22 cellular contexts compared by ENCODE assay signal in the genomic region with DNA sequence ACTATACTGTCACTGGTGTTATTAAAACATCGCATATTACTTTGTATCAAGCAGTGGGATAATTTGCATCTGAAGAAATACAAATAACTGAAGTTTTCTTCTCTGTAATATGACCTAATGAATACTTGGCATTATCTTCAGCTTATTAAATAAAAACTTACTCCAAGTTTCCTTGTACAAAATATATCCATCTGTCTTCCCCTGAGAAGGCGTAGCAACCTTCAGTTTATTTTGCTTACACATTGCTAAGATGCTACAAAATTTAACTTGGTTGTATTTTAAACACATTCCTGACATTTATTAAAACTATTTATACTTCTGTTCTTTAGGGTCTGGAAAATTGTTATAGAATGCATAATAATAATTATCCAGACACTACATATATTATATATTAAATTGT.
"Had no signal": no experiment of that assay in that cellular context is flagged by ENCODE, and none has a peak within 500 bp of the region (broad histone marks: within the 10 kb centered on the region; RNA-seq: fewer than 3 reads in every experiment).

No MANE protein-coding gene starts in this region.

- DNase-seq: activated CD4-positive, alpha-beta T cell treated with anti-CD3 and anti-CD28 coated beads for 48 hours; activated CD8-positive, alpha-beta memory T cell treated with anti-CD3 and anti-CD28 coated beads, Interleukin-2, amount 10 ng/mL, durations not matched to agents 7 days and 5 days; activated CD8-positive, alpha-beta T cell treated with anti-CD3 and anti-CD28 coated beads for 36 hours; activated gamma-delta T cell; activated T-cell treated with anti-CD3 and anti-CD28 coated beads for 4 hours; aorta; caudate nucleus; effector memory CD8-positive, alpha-beta T cell; esophagus squamous epithelium; foreskin fibroblast; kidney; lower lobe of right lung; naive thymus-derived CD8-positive, alpha-beta T cell; right lobe of liver; stimulated activated CD4-positive, alpha-beta T cell treated with anti-CD3 and anti-CD28 coated beads, Interleukin-2, amount 100 ng/mL, for 48 hours; stimulated activated CD8-positive, alpha-beta memory T cell treated with anti-CD3 and anti-CD28 coated beads, Interleukin-4, amount 100 ng/mL, for 48 hours; stimulated activated naive B cell treated with anti-CD40 and anti-IgM and Interleukin-4, amounts not matched to agents 10 μg/mL and 1 μg/mL and 100 μg/mL, for 72 hours; testis; upper lobe of left lung had no signal

- H3K27me3 Mint-ChIP-seq: activated CD8-positive, alpha-beta memory T cell treated with anti-CD3 and anti-CD28 coated beads, Interleukin-2, amount 10 ng/mL, durations not matched to agents 7 days and 5 days; activated CD8-positive, alpha-beta T cell treated with anti-CD3 and anti-CD28 coated beads for 36 hours; activated naive CD4-positive, alpha-beta T cell treated with anti-CD3 and anti-CD28 coated beads, Interleukin-2, amount 50 U/mL, for 24 hours; brain; stimulated activated naive B cell treated with anti-CD40 and anti-IgM and Interleukin-4, amounts not matched to agents 10 μg/mL and 1 μg/mL and 100 μg/mL, for 72 hours had no signal

- H3K9ac ChIP-seq: parathyroid adenoma had no signal

- H3K27ac ChIP-seq: lower lobe of right lung, parathyroid adenoma, right lobe of liver, testis, upper lobe of left lung had no signal

- H3K9me3 ChIP-seq: esophagus squamous epithelium, lower lobe of right lung, right lobe of liver, testis, upper lobe of left lung had no signal

- H3K4me3 Mint-ChIP-seq: activated CD8-positive, alpha-beta memory T cell treated with anti-CD3 and anti-CD28 coated beads, Interleukin-2, amount 10 ng/mL, durations not matched to agents 7 days and 5 days; activated CD8-positive, alpha-beta T cell treated with anti-CD3 and anti-CD28 coated beads for 36 hours; activated naive CD4-positive, alpha-beta T cell treated with anti-CD3 and anti-CD28 coated beads, Interleukin-2, amount 50 U/mL, for 24 hours; effector memory CD8-positive, alpha-beta T cell; naive thymus-derived CD8-positive, alpha-beta T cell; stimulated activated naive B cell treated with anti-CD40 and anti-IgM and Interleukin-4, amounts not matched to agents 10 μg/mL and 1 μg/mL and 100 μg/mL, for 72 hours had no signal

- H2AFZ ChIP-seq: parathyroid adenoma had no signal

- H3K4me3 ChIP-seq: lower lobe of right lung, right lobe of liver, testis, upper lobe of left lung had no signal

- H3K27me3 ChIP-seq: esophagus squamous epithelium, right lobe of liver, testis, upper lobe of left lung had no signal

- H3K4me1 ChIP-seq: parathyroid adenoma, right lobe of liver, testis had no signal

- H3K36me3 Mint-ChIP-seq: activated CD8-positive, alpha-beta memory T cell treated with anti-CD3 and anti-CD28 coated beads, Interleukin-2, amount 10 ng/mL, durations not matched to agents 7 days and 5 days; activated naive CD4-positive, alpha-beta T cell treated with anti-CD3 and anti-CD28 coated beads, Interleukin-2, amount 50 U/mL, for 24 hours; brain; naive thymus-derived CD8-positive, alpha-beta T cell; stimulated activated naive B cell treated with anti-CD40 and anti-IgM and Interleukin-4, amounts not matched to agents 10 μg/mL and 1 μg/mL and 100 μg/mL, for 72 hours had no signal

- H3K36me3 ChIP-seq: esophagus squamous epithelium, lower lobe of right lung, right lobe of liver, upper lobe of left lung had no signal

- H3K9me3 Mint-ChIP-seq: activated CD8-positive, alpha-beta T cell treated with anti-CD3 and anti-CD28 coated beads for 36 hours; activated naive CD4-positive, alpha-beta T cell treated with anti-CD3 and anti-CD28 coated beads, Interleukin-2, amount 50 U/mL, for 24 hours; brain; effector memory CD8-positive, alpha-beta T cell; naive thymus-derived CD8-positive, alpha-beta T cell; stimulated activated naive B cell treated with anti-CD40 and anti-IgM and Interleukin-4, amounts not matched to agents 10 μg/mL and 1 μg/mL and 100 μg/mL, for 72 hours had no signal

- H3K4me1 Mint-ChIP-seq: activated CD8-positive, alpha-beta memory T cell treated with anti-CD3 and anti-CD28 coated beads, Interleukin-2, amount 10 ng/mL, durations not matched to agents 7 days and 5 days had no signal

- H3K27ac Mint-ChIP-seq: activated CD8-positive, alpha-beta memory T cell treated with anti-CD3 and anti-CD28 coated beads, Interleukin-2, amount 10 ng/mL, durations not matched to agents 7 days and 5 days; activated CD8-positive, alpha-beta T cell treated with anti-CD3 and anti-CD28 coated beads for 36 hours; activated naive CD4-positive, alpha-beta T cell treated with anti-CD3 and anti-CD28 coated beads, Interleukin-2, amount 50 U/mL, for 24 hours; brain; effector memory CD8-positive, alpha-beta T cell; naive thymus-derived CD8-positive, alpha-beta T cell; stimulated activated naive B cell treated with anti-CD40 and anti-IgM and Interleukin-4, amounts not matched to agents 10 μg/mL and 1 μg/mL and 100 μg/mL, for 72 hours had no signal

- FAIRE-seq: kidney had no signal
